ENCODE assay signal across 10 cellular contexts in genomic region chr7:155787171-155787851, GRCh38. TPM values are rescaled to one million over a fixed set of nuclear protein-coding genes. Genes with fewer than 3 reads are reported as not detected.
A peak's percentile ranks its signal among the peaks of the same experiment; 100 is the strongest.
DNase-seq lines count a peak whose midpoint lies in the region; ATAC-seq lines count a peak whose summit lies in the region.
"Had no signal": no experiment of that assay in that cellular context is flagged by ENCODE, and none has a peak within 500 bp of the region (broad histone marks: within the 10 kb centered on the region; RNA-seq: fewer than 3 reads in every experiment).

No MANE protein-coding gene starts in this region.

- peak overlapping the region; percentile 61 for H3K4me3 ChIP-seq in HUES48 (ENCODE audit: low read depth, low read length)
- H3K4me3 ChIP-seq in subcutaneous abdominal adipose tissue (ENCODE audit: low read depth in 1 of 5, low read length in 5 of 5), result peak overlapping the region; percentile 40 to 66 (median 58)
- H3K4me3 ChIP-seq in MG63, result no peak overlapping the region
- H3K4me3 ChIP-seq in CD4-positive, alpha-beta memory T cell (ENCODE audit: low read length in 2 of 2), result no peak overlapping the region

- H3K4me1 ChIP-seq in HUES48 (ENCODE audit: control insufficient read depth, insufficient read depth, low read length) (no peaks in the 10 kb centered on the region), subcutaneous abdominal adipose tissue (ENCODE audit: control insufficient read depth in 5 of 5, insufficient read depth in 5 of 5, low read length in 5 of 5) (peaks cover 0 to 15% (median 10%) of the 10 kb centered on the region in 5 donors)
- H3K4me1 ChIP-seq in CD4-positive, alpha-beta memory T cell (ENCODE audit: insufficient read depth, low read length), result no peaks in the 10 kb centered on the region

- CTCF ChIA-PET in CD4-positive, alpha-beta memory T cell (lab: Charles Lee; ENCODE audit: partially characterized antibody), result no interaction called here

- H3K9me3 ChIP-seq in HUES48 (ENCODE audit: control insufficient read depth, insufficient read depth, low read length), result no peaks in the 10 kb centered on the region
- H3K9me3 ChIP-seq in subcutaneous abdominal adipose tissue (ENCODE audit: control insufficient read depth in 5 of 5, low read length in 5 of 5), result peaks cover 0 to 5% (median 0%) of the 10 kb centered on the region in 5 donors
- no peaks in the 10 kb centered on the region for H3K9me3 ChIP-seq in MG63
- H3K9me3 ChIP-seq in CD4-positive, alpha-beta memory T cell (ENCODE audit: control insufficient read depth in 1 of 2, low read length in 2 of 2), result no peaks in the 10 kb centered on the region

- peaks cover 16% of the 10 kb centered on the region for H3K36me3 Mint-ChIP-seq in central memory CD8-positive, alpha-beta T cell (ENCODE audit: insufficient read depth)
- H3K36me3 Mint-ChIP-seq in CD4-positive, alpha-beta memory T cell, result peaks cover 18 to 26% of the 10 kb centered on the region in 2 donors

- H3K27me3 Mint-ChIP-seq in central memory CD8-positive, alpha-beta T cell, result no peaks in the 10 kb centered on the region
- H3K27me3 Mint-ChIP-seq in CD4-positive, alpha-beta memory T cell, result peaks cover 4 to 6% of the 10 kb centered on the region in 2 donors

- POLR2A ChIA-PET in CD4-positive, alpha-beta memory T cell (lab: Charles Lee; ENCODE audit: partially characterized antibody), result no interaction called here

- DNase-seq in central memory CD8-positive, alpha-beta T cell (ENCODE audit: low spot score in 2 of 2), result no peak
- DNase-seq in left colon, result no peak
- no peak for DNase-seq in MG63
- no peak for DNase-seq in CD4-positive, alpha-beta memory T cell
- DNase-seq: activated CD4-positive, alpha-beta T cell treated with anti-CD3 and anti-CD28 coated beads, Interleukin-2, amount 50 U/mL, for 48 hours; kidney; NCI-H1417 treated with DMSO at 0.1 percent for 48 hours had no signal

- no peak overlapping the region for H3K27ac ChIP-seq in HUES48 (ENCODE audit: low read depth, low read length)
- no peak overlapping the region for H3K27ac ChIP-seq in subcutaneous abdominal adipose tissue (ENCODE audit: low read depth, low read length)
- no peak overlapping the region for H3K27ac ChIP-seq in CD4-positive, alpha-beta memory T cell (ENCODE audit: low read depth, low read length)

- H3K27me3 ChIP-seq in HUES48 (ENCODE audit: control insufficient read depth, insufficient read depth, low read length), result peaks cover 24% of the 10 kb centered on the region
- H3K27me3 ChIP-seq in subcutaneous abdominal adipose tissue (ENCODE audit: control insufficient read depth in 5 of 5, insufficient read depth in 4 of 5, low read length in 5 of 5), result peaks cover 0 to 4% (median 0%) of the 10 kb centered on the region in 5 donors
- H3K27me3 ChIP-seq in MG63, result no peaks in the 10 kb centered on the region
- no peaks in the 10 kb centered on the region for H3K27me3 ChIP-seq in CD4-positive, alpha-beta memory T cell (ENCODE audit: insufficient read depth, low read length)

- H3K27ac Mint-ChIP-seq in central memory CD8-positive, alpha-beta T cell (ENCODE audit: low read depth), result no peak overlapping the region
- peak overlapping the region in 2 of 7 donors; percentile 42 to 51 for H3K27ac Mint-ChIP-seq in CD4-positive, alpha-beta memory T cell

- H3K4me1 Mint-ChIP-seq in central memory CD8-positive, alpha-beta T cell, result peaks cover 12% of the 10 kb centered on the region
- peaks cover 5 to 13% (median 8%) of the 10 kb centered on the region in 4 donors for H3K4me1 Mint-ChIP-seq in CD4-positive, alpha-beta memory T cell

- H3K36me3 ChIP-seq in HUES48 (ENCODE audit: control insufficient read depth, insufficient read depth, low read length) (no peaks in the 10 kb centered on the region), subcutaneous abdominal adipose tissue (ENCODE audit: control insufficient read depth in 5 of 5, insufficient read depth in 5 of 5, low read length in 5 of 5) (peaks cover 0 to 23% (median 14%) of the 10 kb centered on the region in 5 donors), MG63 (no peaks in the 10 kb centered on the region)
- peaks cover 8% of the 10 kb centered on the region for H3K36me3 ChIP-seq in CD4-positive, alpha-beta memory T cell (ENCODE audit: insufficient read depth, low read length)

- peak overlapping the region; percentile 51 for H3K4me3 Mint-ChIP-seq in central memory CD8-positive, alpha-beta T cell
- peak overlapping the region in 1 of 8 donors; percentile 52 for H3K4me3 Mint-ChIP-seq in CD4-positive, alpha-beta memory T cell

- H3K9ac ChIP-seq in HUES48 (ENCODE audit: low read depth, low read length), result no peak overlapping the region
- peak overlapping the region in 3 of 5 donors; percentile 25 to 58 (median 37) for H3K9ac ChIP-seq in subcutaneous abdominal adipose tissue (ENCODE audit: low read length in 5 of 5)

- intact Hi-C loops in left colon (cut with DNase I, micrococcal nuclease), result no loop called here
- intact Hi-C loops in CD4-positive, alpha-beta memory T cell (cut with micrococcal nuclease), result no loop called here

- no peak for ATAC-seq in central memory CD8-positive, alpha-beta T cell (replicated peaks; ENCODE audit: extremely low read depth, poor library complexity, severe bottlenecking)
- ATAC-seq in left colon, result peak; percentile 47
- no peak for ATAC-seq in GM21529 (IDR thresholded peaks at IDR 0.05; ENCODE audit: unreplicated experiment)

- H3K9me3 Mint-ChIP-seq in central memory CD8-positive, alpha-beta T cell, result no peaks in the 10 kb centered on the region
- H3K9me3 Mint-ChIP-seq in CD4-positive, alpha-beta memory T cell, result no peaks in the 10 kb centered on the region

RNA-seq across cellular contexts. Expression of gene SHH, which starts 25.0 kb away (rescaled TPM):
- total RNA-seq in left colon, result 1 to 10 TPM; 3.4 to 9.4 TPM
- not detected in 2 replicates for total RNA-seq in MG63 (2014; rRNA removed; shearing (Covaris generic); ENCODE audit: low replicate concordance)
- total RNA-seq in CD4-positive, alpha-beta memory T cell, result not detected
- under 1 TPM in 1 of 2 donors, not detected in 1; 0.03 TPM for polyA plus RNA-seq in CD4-positive, alpha-beta memory T cell

Comparison
In these comparisons a context has a peak if more than half of its experiments do, and no peak if none do; other contexts are left out.
1. H3K4me3 ChIP-seq: peak in HUES48 (single experiment) and subcutaneous abdominal adipose tissue (5 of 5); none in MG63 (single experiment) and CD4-positive, alpha-beta memory T cell (0 of 2).